Comparison of ENCODE assay signal across 14 cellular contexts in the genomic region with DNA sequence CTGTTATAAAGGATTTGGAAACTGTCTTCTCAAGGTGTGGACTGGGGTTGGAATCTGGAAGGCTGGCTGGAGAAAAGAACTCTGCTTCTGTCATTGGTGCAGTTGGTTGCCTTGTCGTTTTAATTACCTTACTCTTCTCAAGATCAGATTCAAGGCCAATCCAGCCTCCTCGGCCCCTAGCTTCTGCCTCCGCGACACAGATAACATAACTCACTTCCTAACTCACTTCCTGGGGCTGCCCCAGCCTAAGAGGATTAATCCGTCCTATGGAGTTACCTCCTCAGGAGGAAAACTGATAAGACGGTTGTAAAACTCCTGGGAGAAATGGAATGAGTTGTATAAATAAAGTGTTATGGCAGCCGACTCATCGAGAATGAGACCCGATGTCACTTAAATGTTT.
DNase-seq lines count a peak whose midpoint lies in the region; TF ChIP-seq lines count a peak whose summit lies in the region.
"Had no signal": no experiment of that assay in that cellular context is flagged by ENCODE, and none has a peak within 500 bp of the region (broad histone marks: within the 10 kb centered on the region; RNA-seq: fewer than 3 reads in every experiment).

No MANE protein-coding gene starts in this region.

- DNase-seq in Daoy (ENCODE audit: low read depth) (peak; percentile 25), SK-N-MC (ENCODE audit: low read depth, low spot score) (no peak), mesendoderm (peak; percentile 85), posterior cingulate gyrus (no peak), iPS-NIHi7 (ENCODE audit: extremely low spot score) (no peak), GF-D8 (lab: John Stamatoyannopoulos, UW) (no peak), Calu3 (no peak)
- DNase-seq: CD8-positive, alpha-beta T cell; GDM1; HCEC 1CT had no signal

- no peak overlapping the region for H4K8ac ChIP-seq in mesendoderm (ENCODE audit: low read depth, low read length)

- H4K5ac ChIP-seq in mesendoderm (ENCODE audit: low read length): no peak overlapping the region

- H2BK15ac ChIP-seq in mesendoderm (replicated peaks; ENCODE audit: low read depth): no peak overlapping the region

- no peak overlapping the region for H2BK5ac ChIP-seq in mesendoderm (ENCODE audit: low read length)

- H3K4me3 Mint-ChIP-seq in Calu3 (ENCODE audit: low read depth, unreplicated experiment): no peak overlapping the region
- H3K4me3 Mint-ChIP-seq: B cell; CD8-positive, alpha-beta T cell; GM23338 had no signal

- peak overlapping the region; percentile 29 for H2AK5ac ChIP-seq in mesendoderm (ENCODE audit: low read length)

- H3K9me3 ChIP-seq in SK-N-MC (ENCODE audit: low read depth, low read length): no peaks in the 10 kb centered on the region
- H3K9me3 ChIP-seq: A549; BLaER1 treated with 17β-estradiol and CSF1 and Interleukin-3, amounts not matched to agents 10 nM and 100 nM had no signal

- H3K27me3 ChIP-seq in mesendoderm (ENCODE audit: insufficient read depth, low read length, poor library complexity): no peaks in the 10 kb centered on the region
- H3K27me3 ChIP-seq: BLaER1 treated with 17β-estradiol and CSF1 and Interleukin-3, amounts not matched to agents 10 nM and 100 nM had no signal

- peak overlapping the region; percentile 13 for H3K9ac ChIP-seq in SK-N-MC (ENCODE audit: insufficient read length)
- no peak overlapping the region for H3K9ac ChIP-seq in mesendoderm (ENCODE audit: low read length)
- H3K9ac ChIP-seq: BLaER1 treated with 17β-estradiol and CSF1 and Interleukin-3, amounts not matched to agents 10 nM and 100 nM had no signal

- H2BK120ac ChIP-seq in mesendoderm (ENCODE audit: low read depth, low read length): no peak overlapping the region

- H3K23ac ChIP-seq in mesendoderm (ENCODE audit: low read length): no peak overlapping the region

- WGBS in mesendoderm (ENCODE audit: extremely low coverage, insufficient coverage, low lambda C conversion rate): no CpG with 5 or more reads among the region's 9 CpGs

- H3K9me3 Mint-ChIP-seq in Calu3 (ENCODE audit: low read depth, unreplicated experiment): no peaks in the 10 kb centered on the region
- H3K9me3 Mint-ChIP-seq: GM23338 had no signal

- peak overlapping the region; percentile 18 for H3K56ac ChIP-seq in mesendoderm (ENCODE audit: low read length)

- no peaks in the 10 kb centered on the region for H3K4me1 Mint-ChIP-seq in Calu3 (ENCODE audit: low read depth, unreplicated experiment)
- H3K4me1 Mint-ChIP-seq: B cell had no signal

- TF ChIP-seq CTCF in Calu3 (IDR thresholded peaks at IDR 0.05; ENCODE audit: unreplicated experiment): no peak

- CTCF ChIA-PET in Calu3 (lab: Charles Lee): no interaction called here

- H3K18ac ChIP-seq in mesendoderm (ENCODE audit: low read length): no peak overlapping the region

- intact Hi-C loops in posterior cingulate gyrus (cut with DNase I) (no loop called here), Calu3 (cut with micrococcal nuclease; ENCODE audit: unreplicated experiment) (no loop called here)

- no peaks in the 10 kb centered on the region for H3K79me1 ChIP-seq in mesendoderm (ENCODE audit: low read length)

- peaks cover 89% of the 10 kb centered on the region for H3K27me3 Mint-ChIP-seq in Calu3 (ENCODE audit: unreplicated experiment)
- H3K27me3 Mint-ChIP-seq: B cell had no signal

- no peaks in the 10 kb centered on the region for H3K79me2 ChIP-seq in mesendoderm (ENCODE audit: control insufficient read depth, insufficient read depth, low read length)

- no peak overlapping the region for H3K27ac Mint-ChIP-seq in Calu3 (ENCODE audit: unreplicated experiment)
- H3K27ac Mint-ChIP-seq: B cell; CD8-positive, alpha-beta T cell; GM23338 had no signal

- H3K27ac ChIP-seq in SK-N-MC (peak overlapping the region; percentile 32), mesendoderm (ENCODE audit: low read depth, low read length) (no peak overlapping the region)
- H3K27ac ChIP-seq: A549; BLaER1 treated with 17β-estradiol and CSF1 and Interleukin-3, amounts not matched to agents 10 nM and 100 nM had no signal

- H3K36me3 ChIP-seq in SK-N-MC (ENCODE audit: insufficient read depth, low read length) (no peaks in the 10 kb centered on the region), mesendoderm (ENCODE audit: control insufficient read depth, insufficient read depth, low read length) (no peaks in the 10 kb centered on the region)

- BruUV-seq in Calu3 (replicated peaks; lab: Mats Ljungman, UMichigan): no TSS peak

- no peaks in the 10 kb centered on the region for H3K36me3 Mint-ChIP-seq in Calu3 (ENCODE audit: insufficient read depth, unreplicated experiment)
- H3K36me3 Mint-ChIP-seq: CD8-positive, alpha-beta T cell had no signal

- no peak overlapping the region for H3K4me3 ChIP-seq in SK-N-MC
- no peak overlapping the region for H3K4me3 ChIP-seq in mesendoderm (ENCODE audit: low read length)
- H3K4me3 ChIP-seq: A549; BLaER1 treated with 17β-estradiol and CSF1 and Interleukin-3, amounts not matched to agents 10 nM and 100 nM; GM23338 had no signal

- no peak overlapping the region for H3K4me2 ChIP-seq in mesendoderm (ENCODE audit: low read length)
- H3K4me2 ChIP-seq: A549; BLaER1 treated with 17β-estradiol and CSF1 and Interleukin-3, amounts not matched to agents 10 nM and 100 nM; GM23338 had no signal

- peaks cover 16% of the 10 kb centered on the region for H3K4me1 ChIP-seq in mesendoderm (ENCODE audit: control insufficient read depth, low read depth, low read length)
- H3K4me1 ChIP-seq: A549; BLaER1 treated with 17β-estradiol and CSF1 and Interleukin-3, amounts not matched to agents 10 nM and 100 nM had no signal

- no peak overlapping the region for H3K4ac ChIP-seq in mesendoderm (ENCODE audit: low read depth, low read length)

Comparison
In these comparisons a context has a peak if more than half of its experiments do, and no peak if none do; other contexts are left out.
1. DNase-seq: peak in Daoy (single experiment) and mesendoderm (single experiment); none in SK-N-MC (single experiment), posterior cingulate gyrus (0 of 10), iPS-NIHi7 (single experiment), GF-D8 (single experiment) and Calu3 (single experiment).